In the genomic region with DNA sequence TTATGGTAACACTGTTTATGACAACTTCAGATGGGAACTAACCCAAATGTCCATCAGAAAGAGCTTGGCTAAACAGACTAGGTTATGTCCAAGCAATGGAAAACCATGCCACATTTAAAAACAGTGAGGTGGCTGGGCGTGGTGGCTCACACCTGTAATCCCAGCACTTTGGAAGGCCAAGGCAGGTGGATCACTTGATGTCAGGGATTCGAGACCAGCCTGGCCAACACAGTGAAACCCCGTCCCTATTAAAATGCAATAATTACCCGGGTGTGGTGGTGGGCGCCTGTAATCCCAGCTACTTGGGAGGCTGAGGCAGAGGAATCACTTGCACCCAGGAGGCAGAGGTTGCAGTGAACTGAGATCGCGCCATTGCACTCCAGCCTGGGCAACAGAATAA, we compare ENCODE assay signal across 6 cellular contexts.
A peak's percentile ranks its signal among the peaks of the same experiment; 100 is the strongest.
DNase-seq lines count a peak whose midpoint lies in the region; TF ChIP-seq lines count a peak whose summit lies in the region.
"Not testable (repeated sequence)": the region's sequence is repeated elsewhere in the genome, so short reads cannot be mapped to it uniquely, and the experiment has no call there.

No MANE protein-coding gene starts in this region.

- not testable (repeated sequence) for H4K20me1 ChIP-seq in BLaER1 treated with 17β-estradiol and CSF1 and Interleukin-3, amounts not matched to agents 10 nM and 100 nM; KMS-11 (ENCODE audit: insufficient read depth)

- H3K9me3 ChIP-seq in BLaER1 treated with 17β-estradiol and CSF1 and Interleukin-3, amounts not matched to agents 10 nM and 100 nM (replicated peaks in 1 of 11): peaks cover 8 to 19% (median 14%) of the 10 kb centered on the region in 11 experiments; a peak in 21 of 22 replicates

- H3K27ac ChIP-seq in BLaER1 treated with 17β-estradiol and CSF1 and Interleukin-3, amounts not matched to agents 10 nM and 100 nM: peak overlapping the region in 6 of 11 experiments; percentile 76 to 85 (median 82); a peak in 9 of 22 replicates
- H3K27ac ChIP-seq in KMS-11: peak overlapping the region; percentile 85

- peak; percentile 0 for DNase-seq in activated CD4-positive, alpha-beta T cell treated with anti-CD3 and anti-CD28 coated beads for 1 hour
- peak; percentile 17 for DNase-seq in activated CD8-positive, alpha-beta memory T cell treated with anti-CD3 and anti-CD28 coated beads, Interleukin-2, amount 50 U/mL, for 48 hours
- DNase-seq in ecto neural progenitor cell (ENCODE audit: low spot score): peak; percentile 20
- DNase-seq in mesenteric fat pad (ENCODE audit: low spot score): peak; percentile 73

- H2AFZ ChIP-seq in KMS-11 (ENCODE audit: low read depth): not testable (repeated sequence)

- H3K4me2 ChIP-seq in BLaER1 treated with 17β-estradiol and CSF1 and Interleukin-3, amounts not matched to agents 10 nM and 100 nM: peak overlapping the region in 8 of 11 experiments; percentile 81 to 93 (median 87); a peak in 14 of 22 replicates
- H3K4me2 ChIP-seq in KMS-11: peak overlapping the region; percentile 70; the same call in 1 of the 2 replicates

- not testable (repeated sequence) for H3K9ac ChIP-seq in BLaER1 treated with 17β-estradiol and CSF1 and Interleukin-3, amounts not matched to agents 10 nM and 100 nM; KMS-11

- H3K4me1 ChIP-seq in BLaER1 treated with 17β-estradiol and CSF1 and Interleukin-3, amounts not matched to agents 10 nM and 100 nM: peaks cover 27 to 78% (median 70%) of the 10 kb centered on the region in 10 experiments
- H3K4me1 ChIP-seq in KMS-11 (ENCODE audit: low read depth, poor library complexity, severe bottlenecking): peaks cover 36% of the 10 kb centered on the region

- H3K27me3 ChIP-seq in BLaER1 treated with 17β-estradiol and CSF1 and Interleukin-3, amounts not matched to agents 10 nM and 100 nM; KMS-11 (ENCODE audit: insufficient read depth, low read depth): not testable (repeated sequence)

- H3K4me3 ChIP-seq in BLaER1 treated with 17β-estradiol and CSF1 and Interleukin-3, amounts not matched to agents 10 nM and 100 nM; KMS-11 (IDR thresholded peaks at IDR 0.05; ENCODE audit: insufficient read depth, low read depth, low read length): not testable (repeated sequence)

- not testable (repeated sequence) for H3K36me3 ChIP-seq in BLaER1 treated with 17β-estradiol and CSF1 and Interleukin-3, amounts not matched to agents 10 nM and 100 nM; KMS-11 (ENCODE audit: insufficient read depth)

- TF ChIP-seq CTCF in KMS-11 (conservative IDR thresholded peaks at IDR 0.05; ENCODE audit: low read depth, low read length): not testable (repeated sequence)

- not testable (repeated sequence) for H3K79me2 ChIP-seq in KMS-11 (ENCODE audit: insufficient read depth, low read depth)

Comparison
In these comparisons a context has a peak if more than half of its experiments do, and no peak if none do; other contexts are left out.
1. DNase-seq: peak in every context shown above with its lines; median percentile 73 in mesenteric fat pad; 20 in ecto neural progenitor cell; 17 in activated CD8-positive, alpha-beta memory T cell treated with anti-CD3 and anti-CD28 coated beads, Interleukin-2, amount 50 U/mL, for 48 hours; 0 in activated CD4-positive, alpha-beta T cell treated with anti-CD3 and anti-CD28 coated beads for 1 hour.